In genomic region chr9:35836595-35836994, GRCh38 we compare ENCODE assay signal across 34 cellular contexts. TPM values are rescaled to one million over a fixed set of nuclear protein-coding genes. Genes with fewer than 3 reads are reported as not detected.
"Had no signal": no experiment of that assay in that cellular context is flagged by ENCODE, and none has a peak within 500 bp of the region (broad histone marks: within the 10 kb centered on the region; RNA-seq: fewer than 3 reads in every experiment).

No MANE protein-coding gene starts in this region.

- H3K27ac Mint-ChIP-seq: activated CD4-positive, alpha-beta T cell treated with anti-CD3 and anti-CD28 coated beads, Interleukin-2, amount 10 ng/mL, durations not matched to agents 24 days and 14 days; activated CD8-positive, alpha-beta T cell treated with anti-CD3 and anti-CD28 coated beads for 36 hours; activated naive CD8-positive, alpha-beta T cell treated with anti-CD3 and anti-CD28 coated beads for 36 hours; activated T-helper 1 cell treated with anti-CD3 and anti-CD28 coated beads, Interleukin-12 subunit alpha, Interleukin-12 subunit beta, Interleukin-2, Interleukin-4 antibody, amounts not matched to agents 30 ng/mL and 10 ng/mL and 1 ng/mL, durations not matched to agents 14 hours and 24 hours and 36 hours; T-helper 2 cell treated with Interferon-gamma antibody and Interleukin-4, amounts not matched to agents 5 μg/mL and 100 μg/mL, for 36 hours had no signal

- H3K4me3 ChIP-seq: K562, Peyer's patch had no signal

- H3K36me3 Mint-ChIP-seq: activated naive CD8-positive, alpha-beta T cell treated with anti-CD3 and anti-CD28 coated beads for 36 hours had no signal

- ATAC-seq: activated CD8-positive, alpha-beta T cell treated with anti-CD3 and anti-CD28 coated beads for 36 hours; K562; PC-3; SK-N-SH treated with all-trans-retinoic acid at 6 μM for 48 hours had no signal

- H3K4me3 Mint-ChIP-seq: activated CD4-positive, alpha-beta T cell treated with anti-CD3 and anti-CD28 coated beads, Interleukin-2, amount 10 ng/mL, durations not matched to agents 24 days and 14 days; activated CD8-positive, alpha-beta T cell treated with anti-CD3 and anti-CD28 coated beads for 36 hours; activated naive CD8-positive, alpha-beta T cell treated with anti-CD3 and anti-CD28 coated beads for 36 hours; activated T-helper 1 cell treated with anti-CD3 and anti-CD28 coated beads, Interleukin-12 subunit alpha, Interleukin-12 subunit beta, Interleukin-2, Interleukin-4 antibody, amounts not matched to agents 30 ng/mL and 10 ng/mL and 1 ng/mL, durations not matched to agents 14 hours and 24 hours and 36 hours; central memory CD8-positive, alpha-beta T cell; T-helper 2 cell treated with Interferon-gamma antibody and Interleukin-4, amounts not matched to agents 5 μg/mL and 100 μg/mL, for 36 hours had no signal

- H3K27me3 ChIP-seq: brain microvascular endothelial cell, Peyer's patch had no signal

- DNase-seq: activated CD4-positive, alpha-beta T cell treated with anti-CD3 and anti-CD28 coated beads, Interleukin-2, amount 10 ng/mL, durations not matched to agents 24 days and 14 days; activated CD4-positive, alpha-beta T cell treated with anti-CD3 and anti-CD28 coated beads, Interleukin-2, amount 50 U/mL, for 4 hours; activated CD8-positive, alpha-beta T cell treated with anti-CD3 and anti-CD28 coated beads for 36 hours; activated effector memory CD4-positive, alpha-beta T cell treated with Interleukin-2 at 50 U/mL for 16 hours; activated naive CD4-positive, alpha-beta T cell treated with anti-CD3 and anti-CD28 coated beads, Interleukin-2, amount 50 U/mL, for 16 hours; activated naive CD8-positive, alpha-beta T cell treated with anti-CD3 and anti-CD28 coated beads for 36 hours; activated T-cell treated with anti-CD3 and anti-CD28 coated beads, Interleukin-2, amount 50 U/mL, for 1 hour; amniotic stem cell; aorta; brain microvascular endothelial cell; NCI-H1092 treated with DMSO at 0.1 percent for 48 hours; NCI-H1417; NCI-H146; NCI-H187; NCI-H2029 treated with DMSO at 0.1 percent for 48 hours; NCI-H2107; NCI-H2171; NCI-H510A; NCI-H526; NCI-H748 treated with DMSO at 0.1 percent for 48 hours; NK-92 treated with Interleukin-12 subunit alpha and Interleukin-12 subunit beta, amount 100 ng/mL, for 24 hours; PC-3; Peyer's patch; RPMI8226; SIG-M5 had no signal

- H3K36me3 ChIP-seq: brain microvascular endothelial cell, Peyer's patch had no signal

- H3K4me1 Mint-ChIP-seq: activated naive CD8-positive, alpha-beta T cell treated with anti-CD3 and anti-CD28 coated beads for 36 hours had no signal

- H3K9me3 Mint-ChIP-seq: activated CD4-positive, alpha-beta T cell treated with anti-CD3 and anti-CD28 coated beads, Interleukin-2, amount 10 ng/mL, durations not matched to agents 24 days and 14 days; activated CD8-positive, alpha-beta T cell treated with anti-CD3 and anti-CD28 coated beads for 36 hours; activated naive CD8-positive, alpha-beta T cell treated with anti-CD3 and anti-CD28 coated beads for 36 hours; activated T-helper 1 cell treated with anti-CD3 and anti-CD28 coated beads, Interleukin-12 subunit alpha, Interleukin-12 subunit beta, Interleukin-2, Interleukin-4 antibody, amounts not matched to agents 30 ng/mL and 10 ng/mL and 1 ng/mL, durations not matched to agents 14 hours and 24 hours and 36 hours; central memory CD8-positive, alpha-beta T cell; T-helper 2 cell treated with Interferon-gamma antibody and Interleukin-4, amounts not matched to agents 5 μg/mL and 100 μg/mL, for 36 hours had no signal

- H3K27ac ChIP-seq: brain microvascular endothelial cell had no signal

- H3K9me3 ChIP-seq: Peyer's patch had no signal

- H3K27me3 Mint-ChIP-seq: activated CD4-positive, alpha-beta T cell treated with anti-CD3 and anti-CD28 coated beads, Interleukin-2, amount 10 ng/mL, durations not matched to agents 24 days and 14 days; activated CD8-positive, alpha-beta T cell treated with anti-CD3 and anti-CD28 coated beads for 36 hours; activated naive CD8-positive, alpha-beta T cell treated with anti-CD3 and anti-CD28 coated beads for 36 hours; central memory CD8-positive, alpha-beta T cell had no signal

RNA-seq across cellular contexts. Expression of gene FAM221B, which starts 8.1 kb away (rescaled TPM):
- total RNA-seq: activated CD4-positive, alpha-beta T cell treated with anti-CD3 and anti-CD28 coated beads, Interleukin-2, amount 10 ng/mL, durations not matched to agents 24 days and 14 days; activated CD8-positive, alpha-beta memory T cell treated with anti-CD3 and anti-CD28 coated beads for 36 hours; activated CD8-positive, alpha-beta T cell treated with anti-CD3 and anti-CD28 coated beads for 36 hours; activated naive CD8-positive, alpha-beta T cell treated with anti-CD3 and anti-CD28 coated beads for 36 hours; activated T-helper 1 cell treated with anti-CD3 and anti-CD28 coated beads, Interleukin-12 subunit alpha, Interleukin-12 subunit beta, Interleukin-2, Interleukin-4 antibody, amounts not matched to agents 30 ng/mL and 10 ng/mL and 1 ng/mL, durations not matched to agents 14 hours and 24 hours and 36 hours; aorta; K562; M059J; PC-3; Peyer's patch; SK-MEL-5; T-helper 1 cell treated with Interleukin-12 subunit alpha and Interleukin-12 subunit beta and Interleukin-4 antibody, amounts not matched to agents 30 ng/mL and 1 ng/mL, for 36 hours had no signal

RNA-seq across cellular contexts. Expression of gene SPAG8, which starts 24.5 kb away (rescaled TPM):
- total RNA-seq: PC-3 had no signal

RNA-seq across cellular contexts. Expression of gene OR13J1, which starts 33.6 kb away (rescaled TPM):
- total RNA-seq: activated CD4-positive, alpha-beta T cell treated with anti-CD3 and anti-CD28 coated beads, Interleukin-2, amount 10 ng/mL, durations not matched to agents 24 days and 14 days; activated CD8-positive, alpha-beta memory T cell treated with anti-CD3 and anti-CD28 coated beads for 36 hours; activated CD8-positive, alpha-beta T cell treated with anti-CD3 and anti-CD28 coated beads for 36 hours; activated naive CD8-positive, alpha-beta T cell treated with anti-CD3 and anti-CD28 coated beads for 36 hours; activated T-helper 1 cell treated with anti-CD3 and anti-CD28 coated beads, Interleukin-12 subunit alpha, Interleukin-12 subunit beta, Interleukin-2, Interleukin-4 antibody, amounts not matched to agents 30 ng/mL and 10 ng/mL and 1 ng/mL, durations not matched to agents 14 hours and 24 hours and 36 hours; aorta; K562; M059J; PC-3; Peyer's patch; SK-MEL-5; T-helper 1 cell treated with Interleukin-12 subunit alpha and Interleukin-12 subunit beta and Interleukin-4 antibody, amounts not matched to agents 30 ng/mL and 1 ng/mL, for 36 hours had no signal
- polyA plus RNA-seq: aorta, K562 had no signal
